ENCODE assay signal across 9 cellular contexts in the genomic region with DNA sequence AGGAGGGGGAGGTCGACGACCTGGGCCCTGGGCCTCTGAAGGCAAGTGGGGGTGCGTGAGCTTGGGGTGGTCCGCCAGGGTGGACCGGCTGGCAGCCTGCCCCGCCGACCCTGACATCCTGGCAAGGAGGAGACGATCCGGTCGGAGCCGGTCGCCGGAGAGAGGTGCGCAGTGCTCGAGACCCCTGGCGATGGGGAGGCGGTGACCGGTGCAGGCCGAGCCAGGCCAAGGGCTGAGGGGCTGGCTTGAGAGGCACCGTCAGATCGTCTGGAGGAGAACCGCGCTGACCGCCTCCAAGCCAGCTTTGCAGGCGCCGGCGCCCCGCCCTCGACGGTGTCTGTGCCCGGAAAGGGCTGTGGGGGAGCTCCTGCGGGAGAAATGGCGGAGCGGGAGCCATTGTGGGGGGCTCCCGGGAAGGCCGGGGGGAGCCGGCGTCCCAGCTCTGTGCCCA. TPM values are rescaled to one million over a fixed set of nuclear protein-coding genes. Genes with fewer than 3 reads are reported as not detected.
A peak's percentile ranks its signal among the peaks of the same experiment; 100 is the strongest.
DNase-seq lines count a peak whose midpoint lies in the region; ATAC-seq lines count a peak whose summit lies in the region.
"Had no signal": no experiment of that assay in that cellular context is flagged by ENCODE, and none has a peak within 500 bp of the region (broad histone marks: within the 10 kb centered on the region; RNA-seq: fewer than 3 reads in every experiment).

No MANE protein-coding gene starts in this region.

- H3K4me3 ChIP-seq in skeletal muscle cell (ENCODE audit: low read depth, low read length) = peak overlapping the region; percentile 59
- H3K4me3 ChIP-seq: BLaER1 treated with 17β-estradiol and CSF1 and Interleukin-3, amounts not matched to agents 10 nM and 100 nM had no signal

- peaks cover 2% of the 10 kb centered on the region for H3K27me3 Mint-ChIP-seq in T-helper 2 cell treated with Interferon-gamma antibody and Interleukin-4, amounts not matched to agents 5 μg/mL and 100 μg/mL, for 36 hours (ENCODE audit: low read depth)
- no peaks in the 10 kb centered on the region for H3K27me3 Mint-ChIP-seq in activated naive CD8-positive, alpha-beta T cell treated with anti-CD3 and anti-CD28 coated beads for 36 hours

- no peak overlapping the region for H3K27ac Mint-ChIP-seq in T-helper 2 cell treated with Interferon-gamma antibody and Interleukin-4, amounts not matched to agents 5 μg/mL and 100 μg/mL, for 36 hours
- no peak overlapping the region for H3K27ac Mint-ChIP-seq in activated naive CD8-positive, alpha-beta T cell treated with anti-CD3 and anti-CD28 coated beads for 36 hours

- H3K36me3 Mint-ChIP-seq in T-helper 2 cell treated with Interferon-gamma antibody and Interleukin-4, amounts not matched to agents 5 μg/mL and 100 μg/mL, for 36 hours (ENCODE audit: low read depth) = no peaks in the 10 kb centered on the region
- peaks cover 5% of the 10 kb centered on the region for H3K36me3 Mint-ChIP-seq in activated naive CD8-positive, alpha-beta T cell treated with anti-CD3 and anti-CD28 coated beads for 36 hours

- H3K4me1 Mint-ChIP-seq in T-helper 2 cell treated with Interferon-gamma antibody and Interleukin-4, amounts not matched to agents 5 μg/mL and 100 μg/mL, for 36 hours (ENCODE audit: low read depth) = peaks cover 3% of the 10 kb centered on the region
- H3K4me1 Mint-ChIP-seq in activated naive CD8-positive, alpha-beta T cell treated with anti-CD3 and anti-CD28 coated beads for 36 hours = peaks cover 6% of the 10 kb centered on the region

- DNase-seq in T-helper 2 cell treated with Interferon-gamma antibody and Interleukin-4, amounts not matched to agents 5 μg/mL and 100 μg/mL, for 36 hours (ENCODE audit: low spot score) = no peak
- DNase-seq in T-helper 2 cell (no peak), hepatic stellate cell (ENCODE audit: low spot score) (peak; percentile 18), skeletal muscle cell (ENCODE audit: low read depth) (no peak), NCI-H526 (lab: John Stamatoyannopoulos, UW) (no peak)
- DNase-seq in activated naive CD8-positive, alpha-beta T cell treated with anti-CD3 and anti-CD28 coated beads for 36 hours = peak; percentile 26

- no peak for ATAC-seq in GM19324 (IDR thresholded peaks at IDR 0.05; ENCODE audit: low FRiP score, unreplicated experiment)
- no peak for ATAC-seq in GM21381 (IDR thresholded peaks at IDR 0.05; ENCODE audit: unreplicated experiment)

- peak overlapping the region; percentile 69 for H3K4me3 Mint-ChIP-seq in T-helper 2 cell treated with Interferon-gamma antibody and Interleukin-4, amounts not matched to agents 5 μg/mL and 100 μg/mL, for 36 hours
- peak overlapping the region; percentile 79 for H3K4me3 Mint-ChIP-seq in activated naive CD8-positive, alpha-beta T cell treated with anti-CD3 and anti-CD28 coated beads for 36 hours

- no peaks in the 10 kb centered on the region for H3K9me3 Mint-ChIP-seq in T-helper 2 cell treated with Interferon-gamma antibody and Interleukin-4, amounts not matched to agents 5 μg/mL and 100 μg/mL, for 36 hours
- H3K9me3 Mint-ChIP-seq in activated naive CD8-positive, alpha-beta T cell treated with anti-CD3 and anti-CD28 coated beads for 36 hours = no peaks in the 10 kb centered on the region

RNA-seq across cellular contexts. Expression of gene GPRASP3, which starts 25.6 kb away (rescaled TPM):
- 1 to 10 TPM; 3.2 to 3.3 TPM for total RNA-seq in activated naive CD8-positive, alpha-beta T cell treated with anti-CD3 and anti-CD28 coated beads for 36 hours

RNA-seq across cellular contexts. Expression of gene GPRASP2, which starts 33.9 kb away (rescaled TPM):
- total RNA-seq in activated naive CD8-positive, alpha-beta T cell treated with anti-CD3 and anti-CD28 coated beads for 36 hours = 1 to 10 TPM; 1.2 to 1.6 TPM

Comparison
In these comparisons a context has a peak if more than half of its experiments do, and no peak if none do; other contexts are left out.
1. DNase-seq: peak in activated naive CD8-positive, alpha-beta T cell treated with anti-CD3 and anti-CD28 coated beads for 36 hours (single experiment) and hepatic stellate cell (single experiment); none in T-helper 2 cell treated with Interferon-gamma antibody and Interleukin-4, amounts not matched to agents 5 μg/mL and 100 μg/mL, for 36 hours (single experiment), T-helper 2 cell (0 of 5), skeletal muscle cell (single experiment) and NCI-H526 (0 of 2).